ENCODE assay signal across 9 cellular contexts in the genomic region with DNA sequence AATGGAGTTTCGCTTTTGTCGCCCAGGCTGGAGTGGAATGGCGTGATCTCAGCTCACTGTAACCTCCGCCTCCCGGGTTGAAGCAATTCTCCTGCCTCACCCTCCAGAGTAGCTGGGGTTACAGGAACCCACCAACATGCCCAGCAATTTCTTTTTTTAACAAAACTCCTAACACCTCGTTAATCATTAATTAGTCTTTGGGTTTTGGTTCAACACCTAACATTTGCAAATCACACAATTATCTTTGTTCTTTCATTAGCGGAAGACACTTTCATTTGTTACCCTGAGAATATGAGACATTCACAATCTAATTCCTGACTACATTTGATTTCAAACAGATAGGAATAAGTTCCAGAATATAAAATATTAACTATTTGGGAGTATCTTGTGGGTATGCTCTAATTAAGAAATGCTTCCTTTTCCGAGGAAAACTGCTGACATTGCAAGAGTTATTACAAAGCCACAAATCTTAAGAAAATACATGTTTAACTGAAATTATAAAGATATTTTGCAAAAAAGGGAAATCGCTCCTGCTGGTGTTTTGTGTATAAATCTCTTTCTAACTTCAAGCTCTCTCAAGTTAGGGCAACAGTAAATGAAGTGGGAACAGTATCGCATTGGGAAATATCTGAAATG. TPM values are rescaled to one million over a fixed set of nuclear protein-coding genes. Genes with fewer than 3 reads are reported as not detected.
DNase-seq lines count a peak whose midpoint lies in the region; ATAC-seq and TF ChIP-seq lines count a peak whose summit lies in the region.
"Had no signal": no experiment of that assay in that cellular context is flagged by ENCODE, and none has a peak within 500 bp of the region (broad histone marks: within the 10 kb centered on the region; RNA-seq: fewer than 3 reads in every experiment).

No MANE protein-coding gene starts in this region.

- no peak overlapping the region for H3K27ac ChIP-seq in PC-9
- peak overlapping the region in 3 of 4 donors; percentile 94 to 98 (median 95) for H3K27ac ChIP-seq in esophagus squamous epithelium
- H3K27ac ChIP-seq in prostate gland = no peak overlapping the region

- H3K9me2 ChIP-seq in PC-9 (ENCODE audit: insufficient read depth) = no peaks in the 10 kb centered on the region

- TF ChIP-seq POLR2A in esophagus squamous epithelium (IDR thresholded peaks at IDR 0.05) (no peak), prostate gland (IDR thresholded peaks at IDR 0.05) (no peak)

- H3K4me2 ChIP-seq in PC-9 = peak overlapping the region; percentile 89

- no TSS peak for BruUV-seq in PC-9 (replicated peaks; lab: Mats Ljungman, UMichigan)

- DNase-seq in DMS53 (lab: John Stamatoyannopoulos, UW) = peak; percentile 73
- no peak for DNase-seq in PC-9
- no peak for DNase-seq in esophagus squamous epithelium (lab: John Stamatoyannopoulos, UW)
- DNase-seq in prostate gland (ENCODE audit: low spot score) = no peak
- no peak for DNase-seq in activated CD4-positive, alpha-beta T cell treated with anti-CD3 and anti-CD28 coated beads for 4 hours
- DNase-seq: activated CD8-positive, alpha-beta memory T cell treated with anti-CD3 and anti-CD28 coated beads, Interleukin-2, amount 50 U/mL, for 48 hours had no signal

- peak overlapping the region; percentile 93 for H2AFZ ChIP-seq in PC-9

- H4K20me1 ChIP-seq in PC-9 (ENCODE audit: insufficient read depth) = no peaks in the 10 kb centered on the region

- no peak for ATAC-seq in HG03354 (IDR thresholded peaks at IDR 0.05; ENCODE audit: poor library complexity, severe bottlenecking, unreplicated experiment)
- ATAC-seq in HG02852 (IDR thresholded peaks at IDR 0.05; ENCODE audit: unreplicated experiment) = no peak
- no peak for ATAC-seq in HG03469 (IDR thresholded peaks at IDR 0.05; ENCODE audit: unreplicated experiment)

- intact Hi-C loops in PC-9 (cut with micrococcal nuclease; ENCODE audit: unreplicated experiment) (loop anchor here (5.0 kb wide), 1 partner anchor 185 kb away; no protein-coding TSS in a partner anchor), esophagus squamous epithelium (cut with DNase I) (no loop called here), prostate gland (cut with DNase I) (loop anchor here (10.0 kb wide), 1 partner anchor 438 kb away; no protein-coding TSS in a partner anchor)

- peaks cover 15% of the 10 kb centered on the region for H3K36me3 ChIP-seq in PC-9 (ENCODE audit: low read depth)
- H3K36me3 ChIP-seq in esophagus squamous epithelium = peaks cover 0 to 7% (median 0%) of the 10 kb centered on the region in 3 donors
- H3K36me3 ChIP-seq in prostate gland = no peaks in the 10 kb centered on the region

- WGBS in esophagus squamous epithelium, 2 donors = 78 to 81% methylated on average over 10 of the region's 10 CpGs
- 80% methylated on average over 10 of the region's 10 CpGs for WGBS in prostate gland

- H3K27me3 ChIP-seq in PC-9 (ENCODE audit: insufficient read depth, low read depth) (no peaks in the 10 kb centered on the region), esophagus squamous epithelium (no peaks in the 10 kb centered on the region), prostate gland (replicated peaks; ENCODE audit: insufficient read depth) (no peaks in the 10 kb centered on the region)

- H3K4me1 ChIP-seq in PC-9 (replicated peaks; ENCODE audit: insufficient read depth) = peaks cover 18% of the 10 kb centered on the region
- H3K4me1 ChIP-seq in esophagus squamous epithelium = peaks cover 12 to 42% (median 25%) of the 10 kb centered on the region in 3 donors
- H3K4me1 ChIP-seq in prostate gland (replicated peaks) = no peaks in the 10 kb centered on the region

- no peaks in the 10 kb centered on the region for H3F3A ChIP-seq in PC-9 (ENCODE audit: insufficient read depth, low read depth)

- peaks cover 40% of the 10 kb centered on the region for H3K79me2 ChIP-seq in PC-9 (ENCODE audit: low read depth)

- H3K4me3 ChIP-seq in PC-9 (peak overlapping the region; percentile 91), esophagus squamous epithelium (peak overlapping the region; percentile 82 to 96 (median 90)), prostate gland (peak overlapping the region; percentile 79 to 87)

- POLR2A ChIA-PET in PC-9 (lab: Charles Lee; ENCODE audit: unreplicated experiment) = no interaction called here

- TF ChIP-seq CTCF in PC-9 (conservative IDR thresholded peaks at IDR 0.05) = no peak
- no peak for TF ChIP-seq CTCF in esophagus squamous epithelium (IDR thresholded peaks at IDR 0.05)
- no peak for TF ChIP-seq CTCF in prostate gland (IDR thresholded peaks at IDR 0.05)

- no peaks in the 10 kb centered on the region for H3K9me3 ChIP-seq in PC-9 (ENCODE audit: insufficient read depth, low read depth)
- no peaks in the 10 kb centered on the region for H3K9me3 ChIP-seq in esophagus squamous epithelium
- no peaks in the 10 kb centered on the region for H3K9me3 ChIP-seq in prostate gland

- CTCF ChIA-PET in PC-9 (lab: Charles Lee) = no interaction called here

RNA-seq across cellular contexts. Expression of a gene that starts 1.2 kb away (rescaled TPM):
- total RNA-seq in PC-9 (2021) (55.0 and 61.5 TPM in 2 replicates), esophagus squamous epithelium (10 to 100 TPM; 14.5 to 64.0 (median 35.6) TPM), prostate gland (10 to 100 TPM; 24.8 to 29.3 TPM)

RNA-seq across cellular contexts. Expression of a gene that starts 41.8 kb away (rescaled TPM):
- total RNA-seq in PC-9 (2021) = 2.4 and 6.9 TPM in 2 replicates
- total RNA-seq in esophagus squamous epithelium = under 1 TPM in 1 of 4 donors, not detected in 3; 0.57 TPM
- total RNA-seq in prostate gland = 10 to 100 TPM in 1 of 2 donors, under 1 TPM in 1; 0.36 to 73.0 TPM

Comparison
In these comparisons a context has a peak if more than half of its experiments do, and no peak if none do; other contexts are left out.
1. H3K27ac ChIP-seq: peak in esophagus squamous epithelium (3 of 4); none in PC-9 (single experiment) and prostate gland (0 of 2).
2. Peak in every context shown above with its lines, with median percentiles within 50 percentile points of each other: H3K4me3 ChIP-seq.